In the genomic region with DNA sequence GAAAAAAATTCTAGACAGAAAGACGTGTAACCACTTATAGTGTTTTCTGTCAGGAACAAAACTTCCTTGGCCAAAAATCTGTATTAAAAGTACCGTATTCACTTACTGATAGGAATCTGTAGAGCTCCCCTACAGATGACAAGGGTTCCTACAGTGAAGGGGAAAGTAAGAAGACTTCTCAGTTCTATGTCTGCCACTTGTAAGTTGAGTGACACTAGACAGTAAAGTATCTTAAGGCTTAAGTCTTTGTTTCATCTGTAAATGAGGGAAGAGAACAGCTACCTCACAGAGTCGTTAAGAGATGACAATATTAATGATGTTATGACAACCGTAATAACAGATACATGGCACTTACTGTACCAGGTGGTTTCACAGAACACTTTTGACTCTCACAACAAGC, we compare ENCODE assay signal across 11 cellular contexts. TPM values are rescaled to one million over a fixed set of nuclear protein-coding genes. Genes with fewer than 3 reads are reported as not detected.
DNase-seq lines count a peak whose midpoint lies in the region; ATAC-seq and TF ChIP-seq lines count a peak whose summit lies in the region.
"Had no signal": no experiment of that assay in that cellular context is flagged by ENCODE, and none has a peak within 500 bp of the region (broad histone marks: within the 10 kb centered on the region; RNA-seq: fewer than 3 reads in every experiment).

No MANE protein-coding gene starts in this region.

- no peaks in the 10 kb centered on the region for H3K36me3 ChIP-seq in Loucy (ENCODE audit: insufficient read depth, low read length)
- H3K36me3 ChIP-seq in CD4-positive, alpha-beta memory T cell (ENCODE audit: insufficient read depth, low read length), result no peaks in the 10 kb centered on the region
- H3K36me3 ChIP-seq: ovary had no signal

- H4K20me1 ChIP-seq in Loucy (ENCODE audit: insufficient read depth, low read length, poor library complexity, severe bottlenecking), result peaks cover 6% of the 10 kb centered on the region

- no peak overlapping the region for H2AFZ ChIP-seq in Loucy (ENCODE audit: low read length)

- peak overlapping the region; percentile 42 for H3K9ac ChIP-seq in Loucy (ENCODE audit: low read depth, low read length, poor library complexity, severe bottlenecking)

- TF ChIP-seq CTCF in Loucy (conservative IDR thresholded peaks at IDR 0.05; ENCODE audit: low read length) (no peak; the same call in 1 of the 2 replicates), GM10248 (IDR thresholded peaks at IDR 0.05; ENCODE audit: control extremely low read depth, extremely low read depth, low read depth, missing control alignments) (no peak)

- POLR2A ChIA-PET in GM10248 (lab: Yijun Ruan, JAX), result no interaction called here
- POLR2A ChIA-PET in CD4-positive, alpha-beta memory T cell (lab: Charles Lee; ENCODE audit: partially characterized antibody), result interaction anchor here (1.7 kb wide), 1 partner anchor 207 kb away, joined by 4 read pairs; no protein-coding TSS in a partner anchor

- H3K4me3 ChIP-seq in Loucy (ENCODE audit: low read length, poor library complexity, severe bottlenecking), result peak overlapping the region; percentile 63
- no peak overlapping the region for H3K4me3 ChIP-seq in CD4-positive, alpha-beta memory T cell (ENCODE audit: low read length in 2 of 2)
- H3K4me3 ChIP-seq: lung, ovary had no signal

- intact Hi-C loops in CD4-positive, alpha-beta memory T cell (cut with micrococcal nuclease), result loop anchor here (5.0 kb wide), 1 partner anchor 909 kb away; the partner anchor contains the start of gene HNRNPD

- H3K79me2 ChIP-seq in Loucy (ENCODE audit: insufficient read depth, low read length), result peaks cover 16% of the 10 kb centered on the region; the same call in 1 of the 2 replicates

- H3K27me3 ChIP-seq in Loucy (ENCODE audit: insufficient read depth, low read length, poor library complexity, severe bottlenecking), result no peaks in the 10 kb centered on the region
- no peaks in the 10 kb centered on the region for H3K27me3 ChIP-seq in CD4-positive, alpha-beta memory T cell (ENCODE audit: insufficient read depth, low read length)
- H3K27me3 ChIP-seq: ovary had no signal

- peaks cover 55% of the 10 kb centered on the region for H3K4me1 Mint-ChIP-seq in stimulated activated naive CD8-positive, alpha-beta T cell treated with anti-CD3 and anti-CD28 coated beads, Interleukin-15, Interleukin-2, amounts not matched to agents 100 ng/mL and 50 ng/mL, for 24 hours (ENCODE audit: low read depth)
- H3K4me1 Mint-ChIP-seq in T-helper 17 cell, result peaks cover 39% of the 10 kb centered on the region
- H3K4me1 Mint-ChIP-seq in CD4-positive, alpha-beta memory T cell, result peaks cover 32 to 51% (median 40%) of the 10 kb centered on the region in 4 donors

- H3K9me3 Mint-ChIP-seq in stimulated activated naive CD8-positive, alpha-beta T cell treated with anti-CD3 and anti-CD28 coated beads, Interleukin-15, Interleukin-2, amounts not matched to agents 100 ng/mL and 50 ng/mL, for 24 hours, result no peaks in the 10 kb centered on the region
- peaks cover 0 to 2% (median 0%) of the 10 kb centered on the region in 8 donors for H3K9me3 Mint-ChIP-seq in CD4-positive, alpha-beta memory T cell

- H3K27ac ChIP-seq in CD4-positive, alpha-beta memory T cell (ENCODE audit: low read depth, low read length), result no peak overlapping the region
- H3K27ac ChIP-seq: ovary had no signal

- no peaks in the 10 kb centered on the region for H3K27me3 Mint-ChIP-seq in stimulated activated naive CD8-positive, alpha-beta T cell treated with anti-CD3 and anti-CD28 coated beads, Interleukin-15, Interleukin-2, amounts not matched to agents 100 ng/mL and 50 ng/mL, for 24 hours
- no peaks in the 10 kb centered on the region for H3K27me3 Mint-ChIP-seq in T-helper 17 cell
- H3K27me3 Mint-ChIP-seq in CD4-positive, alpha-beta memory T cell, result no peaks in the 10 kb centered on the region

- CTCF ChIA-PET in GM10248 (lab: Yijun Ruan, JAX), result interaction anchor here (0.6 to 3.8 kb wide), 21 partner anchors 9 to 560 kb away, joined by 3 to 35 read pairs (median 6); partner anchors contain the start of genes COPS4 and PLAC8
- CTCF ChIA-PET in CD4-positive, alpha-beta memory T cell (lab: Charles Lee; ENCODE audit: partially characterized antibody), result interaction anchor here (0.8 to 7.0 kb wide), 23 partner anchors 9 to 816 kb away, joined by 3 to 96 read pairs (median 5); partner anchors contain the start of genes LIN54 and THAP9

- H3K27ac Mint-ChIP-seq in stimulated activated naive CD8-positive, alpha-beta T cell treated with anti-CD3 and anti-CD28 coated beads, Interleukin-15, Interleukin-2, amounts not matched to agents 100 ng/mL and 50 ng/mL, for 24 hours, result no peak overlapping the region
- peak overlapping the region; percentile 27 for H3K27ac Mint-ChIP-seq in T-helper 17 cell
- H3K27ac Mint-ChIP-seq in CD4-positive, alpha-beta memory T cell, result peak overlapping the region in 3 of 7 donors; percentile 24 to 78 (median 44)

- no peaks in the 10 kb centered on the region for H3F3A ChIP-seq in Loucy (ENCODE audit: low read depth)

- H3K9me3 ChIP-seq in Loucy (ENCODE audit: insufficient read depth, low read depth, low read length) (no peaks in the 10 kb centered on the region), T-helper 17 cell (ENCODE audit: control insufficient read depth, low read length, poor library complexity, severe bottlenecking) (no peaks in the 10 kb centered on the region)
- H3K9me3 ChIP-seq in CD4-positive, alpha-beta memory T cell (ENCODE audit: control insufficient read depth in 1 of 2, low read length in 2 of 2), result no peaks in the 10 kb centered on the region
- H3K9me3 ChIP-seq: ovary had no signal

- peaks cover 30% of the 10 kb centered on the region for H3K36me3 Mint-ChIP-seq in stimulated activated naive CD8-positive, alpha-beta T cell treated with anti-CD3 and anti-CD28 coated beads, Interleukin-15, Interleukin-2, amounts not matched to agents 100 ng/mL and 50 ng/mL, for 24 hours (ENCODE audit: low read depth)
- no peaks in the 10 kb centered on the region for H3K36me3 Mint-ChIP-seq in T-helper 17 cell (ENCODE audit: low read depth)
- H3K36me3 Mint-ChIP-seq in CD4-positive, alpha-beta memory T cell, result peaks cover 6 to 21% of the 10 kb centered on the region in 2 donors

- no peak for ATAC-seq in stimulated activated naive CD8-positive, alpha-beta T cell treated with anti-CD3 and anti-CD28 coated beads, Interleukin-15, Interleukin-2, amounts not matched to agents 100 U/mL and 50 U/mL, for 24 hours
- no peak for ATAC-seq in T-helper 17 cell
- no peak for ATAC-seq in HG03469 (IDR thresholded peaks at IDR 0.05; ENCODE audit: unreplicated experiment)
- ATAC-seq in HG02938 (IDR thresholded peaks at IDR 0.05; ENCODE audit: unreplicated experiment), result no peak

- H3K9me2 ChIP-seq in Loucy (replicated peaks; ENCODE audit: low read depth, low read length), result no peaks in the 10 kb centered on the region

- DNase-seq in stimulated activated naive CD8-positive, alpha-beta T cell treated with anti-CD3 and anti-CD28 coated beads, Interleukin-15, Interleukin-2, amounts not matched to agents 100 U/mL and 50 U/mL, for 24 hours, result no peak
- no peak for DNase-seq in T-helper 17 cell
- DNase-seq in GM10248 (ENCODE audit: extremely low spot score), result no peak
- no peak for DNase-seq in CD4-positive, alpha-beta memory T cell
- DNase-seq: NCI-H524 treated with DMSO at 0.1 percent for 48 hours had no signal

- H3K4me2 ChIP-seq in Loucy (ENCODE audit: low read depth, low read length, poor library complexity, severe bottlenecking), result peak overlapping the region; percentile 83

- peak overlapping the region; percentile 6 for H3K4me3 Mint-ChIP-seq in stimulated activated naive CD8-positive, alpha-beta T cell treated with anti-CD3 and anti-CD28 coated beads, Interleukin-15, Interleukin-2, amounts not matched to agents 100 ng/mL and 50 ng/mL, for 24 hours
- H3K4me3 Mint-ChIP-seq in T-helper 17 cell, result no peak overlapping the region
- peak overlapping the region in 1 of 8 donors; percentile 40 for H3K4me3 Mint-ChIP-seq in CD4-positive, alpha-beta memory T cell

- peaks cover 56% of the 10 kb centered on the region for H3K4me1 ChIP-seq in Loucy (ENCODE audit: insufficient read depth, low read length, poor library complexity, severe bottlenecking)
- H3K4me1 ChIP-seq in CD4-positive, alpha-beta memory T cell (ENCODE audit: insufficient read depth, low read length), result peaks cover 34% of the 10 kb centered on the region

RNA-seq across cellular contexts. Expression of gene COQ2, which starts 3.3 kb away (rescaled TPM):
- 1 to 10 TPM; 4.7 to 5.5 TPM for total RNA-seq in T-helper 17 cell
- 1 to 10 TPM; 6.5 to 7.2 TPM for total RNA-seq in CD4-positive, alpha-beta memory T cell
- polyA plus RNA-seq in CD4-positive, alpha-beta memory T cell, result 1 to 10 TPM; 5.5 to 7.6 TPM

RNA-seq across cellular contexts. Expression of gene HPSE, which starts 53.3 kb away (rescaled TPM):
- 1 to 10 TPM; 7.1 to 8.6 TPM for total RNA-seq in T-helper 17 cell
- total RNA-seq in CD4-positive, alpha-beta memory T cell, result 1 to 10 TPM; 8.9 TPM
- 1 to 10 TPM; 5.6 to 6.5 TPM for polyA plus RNA-seq in CD4-positive, alpha-beta memory T cell
